9 cellular contexts compared by ENCODE assay signal in the genomic region with DNA sequence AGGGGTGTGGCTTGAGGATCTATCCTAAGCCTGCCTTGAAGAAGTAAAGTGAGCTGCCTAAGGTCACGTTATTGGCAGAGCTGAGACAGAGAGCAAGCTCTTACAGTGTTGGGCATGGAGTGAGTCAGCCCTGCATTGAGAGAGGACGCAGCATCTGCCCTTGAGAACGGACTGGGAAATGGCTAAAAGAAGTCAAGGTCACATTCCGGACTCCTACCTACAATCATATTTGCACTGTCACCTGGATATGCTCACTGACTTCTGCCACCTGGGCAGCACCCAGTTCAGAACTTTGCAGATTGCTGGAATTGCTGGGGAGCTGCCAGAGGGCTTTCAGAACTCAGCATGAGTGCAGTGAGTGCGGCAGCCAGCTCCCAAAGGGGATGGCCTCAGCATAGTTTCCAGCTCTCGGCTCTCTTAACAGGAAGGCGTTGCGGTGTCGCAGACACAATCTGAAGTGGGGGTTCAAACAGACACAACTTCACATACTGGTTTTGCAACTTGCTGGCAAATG.
DNase-seq lines count a peak whose midpoint lies in the region; ATAC-seq and TF ChIP-seq lines count a peak whose summit lies in the region.
"Had no signal": no experiment of that assay in that cellular context is flagged by ENCODE, and none has a peak within 500 bp of the region (broad histone marks: within the 10 kb centered on the region; RNA-seq: fewer than 3 reads in every experiment).

No MANE protein-coding gene starts in this region.

- POLR2A ChIA-PET in HEK293T (lab: Yijun Ruan, JAX) = no interaction called here

- H3K36me3 ChIP-seq in SK-N-MC (ENCODE audit: insufficient read depth, low read length) (no peaks in the 10 kb centered on the region), parathyroid adenoma (ENCODE audit: control insufficient read depth, insufficient read depth, low read length) (no peaks in the 10 kb centered on the region)

- H3K4me1 ChIP-seq in parathyroid adenoma = peaks cover 56% of the 10 kb centered on the region

- no peak overlapping the region for H3K27ac Mint-ChIP-seq in activated CD8-positive, alpha-beta memory T cell treated with anti-CD3 and anti-CD28 coated beads, Interleukin-2, amount 10 ng/mL, durations not matched to agents 7 days and 5 days
- H3K27ac Mint-ChIP-seq: memory B cell had no signal

- peak overlapping the region; percentile 52 for H3K4me2 ChIP-seq in parathyroid adenoma (ENCODE audit: low read length)

- H3K79me2 ChIP-seq in parathyroid adenoma = no peaks in the 10 kb centered on the region

- ATAC-seq in GM19463 (IDR thresholded peaks at IDR 0.05; ENCODE audit: unreplicated experiment) = no peak
- ATAC-seq in HG03025 (IDR thresholded peaks at IDR 0.05; ENCODE audit: low FRiP score, unreplicated experiment) = no peak
- ATAC-seq in activated CD8-positive, alpha-beta memory T cell treated with anti-CD3 and anti-CD28 coated beads, Interleukin-2, amount 10 ng/mL, durations not matched to agents 7 days and 5 days = no peak

- H3K27me3 ChIP-seq in parathyroid adenoma (ENCODE audit: control insufficient read depth, insufficient read depth, low read length) = no peaks in the 10 kb centered on the region

- no peaks in the 10 kb centered on the region for H3K27me3 Mint-ChIP-seq in activated CD8-positive, alpha-beta memory T cell treated with anti-CD3 and anti-CD28 coated beads, Interleukin-2, amount 10 ng/mL, durations not matched to agents 7 days and 5 days
- H3K27me3 Mint-ChIP-seq: memory B cell had no signal

- no peaks in the 10 kb centered on the region for H3K9me3 Mint-ChIP-seq in activated CD8-positive, alpha-beta memory T cell treated with anti-CD3 and anti-CD28 coated beads, Interleukin-2, amount 10 ng/mL, durations not matched to agents 7 days and 5 days (ENCODE audit: low read depth)
- H3K9me3 Mint-ChIP-seq: memory B cell had no signal

- H3K9ac ChIP-seq in SK-N-MC (ENCODE audit: insufficient read length) (peak overlapping the region; percentile 62), parathyroid adenoma (no peak overlapping the region)

- H3K4me3 Mint-ChIP-seq in activated CD8-positive, alpha-beta memory T cell treated with anti-CD3 and anti-CD28 coated beads, Interleukin-2, amount 10 ng/mL, durations not matched to agents 7 days and 5 days = no peak overlapping the region
- H3K4me3 Mint-ChIP-seq: memory B cell had no signal

- CTCF ChIA-PET in HEK293T (lab: Yijun Ruan, JAX) = interaction anchor here (0.6 kb wide), 1 partner anchor 980 kb away, joined by 7 read pairs; no protein-coding TSS in a partner anchor
- CTCF ChIA-PET in activated CD8-positive, alpha-beta memory T cell treated with anti-CD3 and anti-CD28 coated beads, Interleukin-2, amount 10 ng/mL, durations not matched to agents 7 days and 5 days (lab: Charles Lee) = no interaction called here

- H3K4me1 Mint-ChIP-seq in activated CD8-positive, alpha-beta memory T cell treated with anti-CD3 and anti-CD28 coated beads, Interleukin-2, amount 10 ng/mL, durations not matched to agents 7 days and 5 days = peaks cover 12% of the 10 kb centered on the region

- H3K4me3 ChIP-seq in SK-N-MC (peak overlapping the region; percentile 74), foreskin fibroblast (ENCODE audit: low read depth in 1 of 2, low read length in 2 of 2) (peak overlapping the region; percentile 3 to 34), parathyroid adenoma (ENCODE audit: low read depth, low read length) (peak overlapping the region; percentile 12)

- H3K9me3 ChIP-seq in SK-N-MC (ENCODE audit: low read depth, low read length) (no peaks in the 10 kb centered on the region), parathyroid adenoma (ENCODE audit: control insufficient read depth, low read length) (no peaks in the 10 kb centered on the region)

- H3K36me3 Mint-ChIP-seq in activated CD8-positive, alpha-beta memory T cell treated with anti-CD3 and anti-CD28 coated beads, Interleukin-2, amount 10 ng/mL, durations not matched to agents 7 days and 5 days = peaks cover 3% of the 10 kb centered on the region
- H3K36me3 Mint-ChIP-seq: memory B cell had no signal

- peak; percentile 44 for DNase-seq in HEK293T (ENCODE audit: extremely low spot score)
- DNase-seq in SK-N-MC (ENCODE audit: low read depth, low spot score) = peak; percentile 73
- peak; percentile 86 to 93 for DNase-seq in foreskin fibroblast
- no peak for DNase-seq in OCI-M1 (lab: John Stamatoyannopoulos, UW)
- DNase-seq in activated CD8-positive, alpha-beta memory T cell treated with anti-CD3 and anti-CD28 coated beads, Interleukin-2, amount 10 ng/mL, durations not matched to agents 7 days and 5 days = no peak

- H2AFZ ChIP-seq in parathyroid adenoma = peak overlapping the region; percentile 63

- TF ChIP-seq CTCF in foreskin fibroblast (IDR thresholded peaks at IDR 0.05; ENCODE audit: low read depth, low read length) (no peak), parathyroid adenoma (IDR thresholded peaks at IDR 0.05) (peak; percentile 2)

- peak overlapping the region; percentile 92 for H3K27ac ChIP-seq in SK-N-MC
- peak overlapping the region; percentile 97 for H3K27ac ChIP-seq in parathyroid adenoma

TF ChIP-seq in HEK293T, 16 proteins besides CTCF, POLR2A, EP300 and RAD21:
- TF ChIP-seq PKNOX1 (IDR thresholded peaks at IDR 0.05) (no peak), TARDBP (IDR thresholded peaks at IDR 0.05) (no peak), NFRKB (IDR thresholded peaks at IDR 0.05) (no peak), SUZ12 (IDR thresholded peaks at IDR 0.05) (no peak), FOXA1 (IDR thresholded peaks at IDR 0.05) (no peak), L3MBTL2 (conservative IDR thresholded peaks at IDR 0.05) (no peak), ARNT (IDR thresholded peaks at IDR 0.05) (no peak), FOXK2 (IDR thresholded peaks at IDR 0.05) (no peak), ELF4 (IDR thresholded peaks at IDR 0.05) (no peak), CTBP1 (IDR thresholded peaks at IDR 0.05; ENCODE audit: borderline replicate concordance) (no peak)

Comparison
In these comparisons a context has a peak if more than half of its experiments do, and no peak if none do; other contexts are left out.
1. DNase-seq: peak in HEK293T (single experiment), SK-N-MC (single experiment) and foreskin fibroblast (2 of 2); none in OCI-M1 (single experiment) and activated CD8-positive, alpha-beta memory T cell treated with anti-CD3 and anti-CD28 coated beads, Interleukin-2, amount 10 ng/mL, durations not matched to agents 7 days and 5 days (single experiment).
2. H3K4me3 ChIP-seq: peak in every context shown above with its lines; median percentile 74 in SK-N-MC; 18 in foreskin fibroblast; 12 in parathyroid adenoma.